In genomic region chr3:177973241-177973840, GRCh38 we compare ENCODE assay signal across 15 cellular contexts.
DNase-seq lines count a peak whose midpoint lies in the region; TF ChIP-seq lines count a peak whose summit lies in the region.
"Had no signal": no experiment of that assay in that cellular context is flagged by ENCODE, and none has a peak within 500 bp of the region (broad histone marks: within the 10 kb centered on the region; RNA-seq: fewer than 3 reads in every experiment).

No MANE protein-coding gene starts in this region.

- no peaks in the 10 kb centered on the region for H3K4me1 Mint-ChIP-seq in progenitor cell of endocrine pancreas (ENCODE audit: low read depth)
- H3K4me1 Mint-ChIP-seq: naive B cell had no signal

- CTCF ChIA-PET in mammary epithelial cell (lab: Charles Lee; ENCODE audit: low non-redundant PET) = no interaction called here

- no peaks in the 10 kb centered on the region for H4K20me1 ChIP-seq in mammary epithelial cell (ENCODE audit: insufficient read depth, low read length)
- H4K20me1 ChIP-seq: BLaER1 treated with 17β-estradiol and CSF1 and Interleukin-3, amounts not matched to agents 10 nM and 100 nM had no signal

- peaks cover 17% of the 10 kb centered on the region for H3K4me1 ChIP-seq in mammary epithelial cell (ENCODE audit: insufficient read depth, low read length)

- no peaks in the 10 kb centered on the region for H3K36me3 Mint-ChIP-seq in progenitor cell of endocrine pancreas (ENCODE audit: insufficient read depth)
- H3K36me3 Mint-ChIP-seq: naive B cell had no signal

- intact Hi-C loops in mammary epithelial cell (cut with micrococcal nuclease) = no loop called here

- H3K79me2 ChIP-seq in mammary epithelial cell (ENCODE audit: insufficient read depth, low read length) = no peaks in the 10 kb centered on the region

- H3K9ac ChIP-seq in mammary epithelial cell (ENCODE audit: insufficient read depth, low read length) = no peak overlapping the region
- H3K9ac ChIP-seq: BLaER1 treated with 17β-estradiol and CSF1 and Interleukin-3, amounts not matched to agents 10 nM and 100 nM had no signal

- no peak overlapping the region for H3K27ac ChIP-seq in mammary epithelial cell (ENCODE audit: insufficient read depth, low read depth, low read length)
- H3K27ac ChIP-seq: BLaER1 treated with 17β-estradiol and CSF1 and Interleukin-3, amounts not matched to agents 10 nM and 100 nM; skin epidermis had no signal

- peak overlapping the region; percentile 42 for H2AFZ ChIP-seq in mammary epithelial cell (ENCODE audit: low read depth, low read length)

- in situ Hi-C loops in mammary epithelial cell (cut with MboI; ENCODE audit: low sequenced_read_pairs in 2 of 2) = no loop called here

- DNase-seq in AG10803 (ENCODE audit: low read depth) = peak; percentile 24
- peak; percentile 35 for DNase-seq in HK-2 (ENCODE audit: unreplicated experiment)
- peak; percentile 57 for DNase-seq in mammary epithelial cell
- peak; percentile 4 for DNase-seq in left kidney (ENCODE audit: low read depth, low spot score)
- DNase-seq in occipital lobe (lab: John Stamatoyannopoulos, UW) = no peak
- no peak for DNase-seq in T1000 (lab: John Stamatoyannopoulos, UW)
- DNase-seq in A172 (ENCODE audit: low spot score) = no peak
- DNase-seq in progenitor cell of endocrine pancreas (ENCODE audit: low spot score, unreplicated experiment) = no peak
- DNase-seq: activated CD4-positive, CD25-positive, alpha-beta regulatory T cell; activated T-cell treated with anti-CD3 and anti-CD28 coated beads, Interleukin-2, amount 50 U/mL, for 24 hours; GF-D8; naive B cell; NCI-H1105 treated with DMSO at 0.1 percent for 48 hours had no signal

- dilution Hi-C loops in mammary epithelial cell (cut with HindIII; ENCODE audit: low sequenced_read_pairs) = no loop called here

- H3K4me3 ChIP-seq in AG10803 (ENCODE audit: low read length) (no peak overlapping the region), mammary epithelial cell (replicated peaks in 1 of 3; ENCODE audit: insufficient read depth in 1 of 3, low read depth in 2 of 3, low read length in 3 of 3) (no peak overlapping the region)
- H3K4me3 ChIP-seq: BLaER1 treated with 17β-estradiol and CSF1 and Interleukin-3, amounts not matched to agents 10 nM and 100 nM; skin epidermis had no signal

- H3K9me3 ChIP-seq in mammary epithelial cell (replicated peaks; ENCODE audit: insufficient read depth, low read length) = no peaks in the 10 kb centered on the region

- no TSS peak for BruUV-seq in mammary epithelial cell (replicated peaks; lab: Mats Ljungman, UMichigan)

- TF ChIP-seq CTCF in AG10803 (conservative IDR thresholded peaks at IDR 0.05; ENCODE audit: low read length) (no peak), mammary epithelial cell (conservative IDR thresholded peaks at IDR 0.05 in 1 of 2, IDR thresholded peaks at IDR 0.05 in 1 of 2; ENCODE audit: extremely low read depth in 1 of 2, insufficient read depth in 1 of 2, low read depth in 1 of 2, low read length in 2 of 2) (no peak), progenitor cell of endocrine pancreas (IDR thresholded peaks at IDR 0.05; ENCODE audit: unreplicated experiment) (no peak)

- no peaks in the 10 kb centered on the region for H3K9me3 Mint-ChIP-seq in progenitor cell of endocrine pancreas (ENCODE audit: low read depth)
- H3K9me3 Mint-ChIP-seq: activated T-cell treated with anti-CD3 and anti-CD28 coated beads, Interleukin-2, amount 50 U/mL, for 24 hours; naive B cell had no signal

- H3K4me2 ChIP-seq in mammary epithelial cell (ENCODE audit: insufficient read depth, low read depth, low read length) = no peak overlapping the region
- H3K4me2 ChIP-seq: BLaER1 treated with 17β-estradiol and CSF1 and Interleukin-3, amounts not matched to agents 10 nM and 100 nM had no signal

- no peaks in the 10 kb centered on the region for H3K27me3 Mint-ChIP-seq in progenitor cell of endocrine pancreas
- H3K27me3 Mint-ChIP-seq: activated T-cell treated with anti-CD3 and anti-CD28 coated beads, Interleukin-2, amount 50 U/mL, for 24 hours; naive B cell had no signal

- WGBS in mammary epithelial cell (ENCODE audit: low coverage, missing lambda C conversion rate) = 25% methylated on average over 2 of the region's 2 CpGs

- H3K27me3 ChIP-seq in mammary epithelial cell (ENCODE audit: insufficient read depth, low read length) = no peaks in the 10 kb centered on the region
- H3K27me3 ChIP-seq: BLaER1 treated with 17β-estradiol and CSF1 and Interleukin-3, amounts not matched to agents 10 nM and 100 nM had no signal

- no peak overlapping the region for H3K4me3 Mint-ChIP-seq in progenitor cell of endocrine pancreas (ENCODE audit: low read depth)
- H3K4me3 Mint-ChIP-seq: activated T-cell treated with anti-CD3 and anti-CD28 coated beads, Interleukin-2, amount 50 U/mL, for 24 hours; naive B cell had no signal

- no peak overlapping the region for H3K27ac Mint-ChIP-seq in progenitor cell of endocrine pancreas
- H3K27ac Mint-ChIP-seq: activated T-cell treated with anti-CD3 and anti-CD28 coated beads, Interleukin-2, amount 50 U/mL, for 24 hours; naive B cell had no signal

- no peaks in the 10 kb centered on the region for H3K36me3 ChIP-seq in mammary epithelial cell (ENCODE audit: insufficient read depth, low read length)
- H3K36me3 ChIP-seq: BLaER1 treated with 17β-estradiol and CSF1 and Interleukin-3, amounts not matched to agents 10 nM and 100 nM had no signal

Comparison
In these comparisons a context has a peak if more than half of its experiments do, and no peak if none do; other contexts are left out.
1. DNase-seq: peak in AG10803 (single experiment), HK-2 (single experiment), mammary epithelial cell (single experiment) and left kidney (single experiment); none in occipital lobe (single experiment), T1000 (single experiment), A172 (single experiment) and progenitor cell of endocrine pancreas (single experiment).